Comparison of ENCODE assay signal across 10 cellular contexts in the genomic region with DNA sequence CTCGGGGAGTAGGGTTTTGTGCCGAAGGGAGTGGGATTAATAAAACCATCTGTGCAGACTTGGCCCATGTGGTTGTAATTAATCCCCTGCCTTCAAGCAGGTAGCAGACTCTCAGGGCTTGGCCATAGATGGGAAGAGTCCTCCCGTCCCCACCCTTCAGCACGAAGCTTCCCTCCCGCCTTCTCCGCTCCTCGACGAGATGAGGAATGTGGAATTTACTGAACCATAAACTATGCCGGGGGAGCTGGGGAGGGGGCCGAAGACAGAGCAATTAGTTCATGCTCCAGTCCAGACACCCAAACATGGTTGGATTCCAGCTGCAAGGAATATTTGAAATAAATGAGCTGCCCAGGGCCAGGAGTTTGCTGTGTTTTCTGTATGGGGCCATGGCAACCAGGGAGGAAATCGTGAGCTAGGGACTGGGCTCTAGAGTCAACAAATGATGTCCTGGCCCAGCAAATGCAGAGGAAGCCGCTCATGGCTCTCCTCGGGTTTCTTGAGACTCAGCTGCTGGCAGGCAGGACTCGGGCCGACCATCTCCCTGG.
DNase-seq lines count a peak whose midpoint lies in the region; ATAC-seq and TF ChIP-seq lines count a peak whose summit lies in the region.
"Had no signal": no experiment of that assay in that cellular context is flagged by ENCODE, and none has a peak within 500 bp of the region (broad histone marks: within the 10 kb centered on the region; RNA-seq: fewer than 3 reads in every experiment).

No MANE protein-coding gene starts in this region.

- H3K27me3 ChIP-seq in AG04450 (ENCODE audit: control insufficient read depth, insufficient read depth, low read length) (no peaks in the 10 kb centered on the region), osteoblast (ENCODE audit: insufficient read depth, low read length) (no peaks in the 10 kb centered on the region)

- peak; percentile 44 for DNase-seq in AG04450 (ENCODE audit: low read depth, low spot score)
- no peak for DNase-seq in RWPE1 (ENCODE audit: low spot score)
- peak; percentile 67 for DNase-seq in glomerular endothelial cell (ENCODE audit: extremely low read depth, low read depth, low spot score)
- peak; percentile 93 for DNase-seq in osteoblast (ENCODE audit: insufficient read length, low spot score, missing footprints)
- DNase-seq in activated effector memory CD4-positive, alpha-beta T cell treated with Interleukin-2 at 50 U/mL for 16 hours, result no peak
- no peak for DNase-seq in activated CD4-positive, alpha-beta memory T cell treated with anti-CD3 and anti-CD28 coated beads for 36 hours
- DNase-seq: activated CD4-positive, alpha-beta T cell treated with anti-CD3 and anti-CD28 coated beads, Interleukin-2, amount 50 U/mL, for 4 hours; NCI-H774 had no signal

- peaks cover 7% of the 10 kb centered on the region for H3K36me3 ChIP-seq in osteoblast (ENCODE audit: insufficient read depth, low read length)

- peaks cover 3% of the 10 kb centered on the region for H3K4me1 ChIP-seq in osteoblast (ENCODE audit: insufficient read depth, low read length)

- H3K4me3 Mint-ChIP-seq in activated CD4-positive, alpha-beta memory T cell treated with anti-CD3 and anti-CD28 coated beads for 36 hours, result no peak overlapping the region

- H3K4me1 Mint-ChIP-seq in activated CD4-positive, alpha-beta memory T cell treated with anti-CD3 and anti-CD28 coated beads for 36 hours (ENCODE audit: low read depth), result peaks cover 8% of the 10 kb centered on the region

- no peaks in the 10 kb centered on the region for H3K36me3 Mint-ChIP-seq in activated CD4-positive, alpha-beta memory T cell treated with anti-CD3 and anti-CD28 coated beads for 36 hours

- no peaks in the 10 kb centered on the region for H3K9me3 Mint-ChIP-seq in activated CD4-positive, alpha-beta memory T cell treated with anti-CD3 and anti-CD28 coated beads for 36 hours

- intact Hi-C loops in activated CD4-positive, alpha-beta memory T cell treated with anti-CD3 and anti-CD28 coated beads for 36 hours (cut with micrococcal nuclease), result no loop called here

- no peak overlapping the region for H3K27ac Mint-ChIP-seq in activated CD4-positive, alpha-beta memory T cell treated with anti-CD3 and anti-CD28 coated beads for 36 hours

- H3K9me3 ChIP-seq in AG04450 (ENCODE audit: control insufficient read depth, insufficient read depth, low read length), result no peaks in the 10 kb centered on the region; the same call in 1 of the 2 replicates
- no peaks in the 10 kb centered on the region for H3K9me3 ChIP-seq in osteoblast (ENCODE audit: low read depth, low read length)

- POLR2A ChIA-PET in AG04450 (lab: Yijun Ruan, JAX) (interaction anchor here (0.7 to 1.0 kb wide), 3 partner anchors 28 to 50 kb away, joined by 3 to 8 read pairs (median 3); no protein-coding TSS in a partner anchor), RWPE1 (lab: Yijun Ruan, JAX; ENCODE audit: low non-redundant PET) (interaction anchor here (0.6 to 0.7 kb wide), 2 partner anchors 28 to 1219 kb away, joined by 4 to 5 read pairs; no protein-coding TSS in a partner anchor)
- POLR2A ChIA-PET in activated CD4-positive, alpha-beta memory T cell treated with anti-CD3 and anti-CD28 coated beads for 36 hours (lab: Charles Lee), result no interaction called here

- H2AFZ ChIP-seq in osteoblast (ENCODE audit: low read length), result no peak overlapping the region

- CTCF ChIA-PET in AG04450 (lab: Charles Lee), result interaction anchor here (0.7 to 0.8 kb wide), 2 partner anchors 84 to 147 kb away, joined by 3 to 4 read pairs; no protein-coding TSS in a partner anchor
- CTCF ChIA-PET in RWPE1 (lab: Yijun Ruan, JAX), result interaction anchor here (0.5 to 0.7 kb wide), 2 partner anchors 88 to 136 kb away, joined by 4 read pairs; no protein-coding TSS in a partner anchor
- CTCF ChIA-PET in activated CD4-positive, alpha-beta memory T cell treated with anti-CD3 and anti-CD28 coated beads for 36 hours (lab: Charles Lee), result no interaction called here

- peaks cover 4% of the 10 kb centered on the region for H3K79me2 ChIP-seq in osteoblast (ENCODE audit: insufficient read depth, low read length)

- peaks cover 3% of the 10 kb centered on the region for H4K20me1 ChIP-seq in osteoblast (ENCODE audit: insufficient read depth, low read length)

- no peak overlapping the region for H3K4me3 ChIP-seq in AG04450 (ENCODE audit: low read depth, low read length)
- H3K4me3 ChIP-seq in osteoblast (ENCODE audit: insufficient read depth, low read length), result no peak overlapping the region

- H3K27ac ChIP-seq in AG04450 (ENCODE audit: low read depth, low read length) (peak overlapping the region; percentile 65), RWPE1 (peak overlapping the region; percentile 32), osteoblast (ENCODE audit: low read depth, low read length) (no peak overlapping the region)

- TF ChIP-seq CTCF in AG04450 (IDR thresholded peaks at IDR 0.05; ENCODE audit: low read depth, low read length), result no peak
- no peak for TF ChIP-seq CTCF in RWPE1 (conservative IDR thresholded peaks at IDR 0.05; ENCODE audit: low read depth)
- no peak for TF ChIP-seq CTCF in osteoblast (IDR thresholded peaks at IDR 0.05; ENCODE audit: extremely low read depth, low read depth, low read length)

- no peaks in the 10 kb centered on the region for H3K27me3 Mint-ChIP-seq in activated CD4-positive, alpha-beta memory T cell treated with anti-CD3 and anti-CD28 coated beads for 36 hours

- no peak overlapping the region for H3K4me2 ChIP-seq in osteoblast (ENCODE audit: insufficient read depth, low read length)

- ATAC-seq in HG02981 (IDR thresholded peaks at IDR 0.05; ENCODE audit: unreplicated experiment) (no peak), HG03159 (IDR thresholded peaks at IDR 0.05; ENCODE audit: unreplicated experiment) (no peak)

Comparison
In these comparisons a context has a peak if more than half of its experiments do, and no peak if none do; other contexts are left out.
1. DNase-seq: peak in AG04450 (single experiment), glomerular endothelial cell (single experiment) and osteoblast (single experiment); none in RWPE1 (single experiment), activated effector memory CD4-positive, alpha-beta T cell treated with Interleukin-2 at 50 U/mL for 16 hours (single experiment) and activated CD4-positive, alpha-beta memory T cell treated with anti-CD3 and anti-CD28 coated beads for 36 hours (single experiment).